In genomic region chr7:99173787-99174186, GRCh38 we compare ENCODE assay signal across 1 cellular context.
TF ChIP-seq lines count a peak whose summit lies in the region.

No MANE protein-coding gene starts in this region.

TF ChIP-seq in HepG2, 621 proteins besides CTCF, POLR2A, EP300 and RAD21 (continued from another document):
- TF ChIP-seq REST (IDR thresholded peaks at IDR 0.05; ENCODE audit: borderline replicate concordance in 1 of 2, low read depth in 1 of 2, low read length in 2 of 2) = no peak
- TF ChIP-seq KMT2B (CRISPR knock-in tag; IDR thresholded peaks at IDR 0.05) = no peak
- TF ChIP-seq RBFOX2 (IDR thresholded peaks at IDR 0.05; ENCODE audit: low read depth, low read length) = no peak
- peak; percentile 75 for TF ChIP-seq RARA (CRISPR knock-in tag; IDR thresholded peaks at IDR 0.05)
- peak; percentile 32; the same call in 1 of the 2 replicates for TF ChIP-seq MYPOP (CRISPR knock-in tag; IDR thresholded peaks at IDR 0.05)
